1 cellular context compared by ENCODE assay signal in the genomic region with DNA sequence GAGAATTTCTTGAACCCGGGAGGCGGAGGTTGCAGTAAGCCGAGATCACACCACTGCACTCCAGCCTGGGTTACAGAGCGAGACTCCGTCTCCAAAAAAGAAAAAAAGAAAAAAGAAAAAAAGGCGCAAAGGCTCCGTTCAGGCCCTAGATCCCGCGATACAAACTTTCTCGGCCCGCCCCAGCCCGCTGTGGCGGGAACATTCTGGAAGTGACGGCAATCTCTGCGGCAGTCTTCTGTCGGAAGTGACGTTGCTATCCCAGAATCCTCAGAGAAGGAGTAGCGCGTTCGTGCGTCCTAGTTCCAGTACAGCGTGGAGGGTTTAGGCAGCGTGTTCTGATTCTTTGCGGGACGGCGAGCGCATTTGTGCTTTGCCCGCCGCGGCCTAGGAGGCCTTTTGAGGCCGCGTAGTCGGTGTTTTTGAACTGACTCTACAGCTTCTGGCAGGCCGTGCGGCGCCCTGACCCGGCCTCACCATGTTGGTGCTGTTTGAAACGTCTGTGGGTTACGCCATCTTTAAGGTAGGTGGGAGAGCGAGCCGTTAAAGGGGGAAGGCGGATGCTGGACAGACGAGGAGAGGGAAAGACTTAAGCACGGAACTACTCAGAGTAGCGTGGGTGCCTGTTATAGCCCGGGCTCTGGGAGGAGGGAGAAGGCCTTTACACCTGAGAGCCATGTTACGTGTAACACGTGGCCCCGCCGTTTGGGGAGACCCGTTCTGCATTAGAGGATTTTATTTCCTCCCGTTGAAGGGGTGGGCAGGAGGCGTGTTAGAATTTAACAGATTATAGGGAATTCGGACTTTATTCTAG.
TF ChIP-seq lines count a peak whose summit lies in the region.

NOP58 (plus strand) TSS at position 297 of the 811 bp plus-strand sequence; CDS start at position 476, 179 bp downstream.

TF ChIP-seq in K562, 482 proteins besides CTCF, POLR2A, EP300 and RAD21 (continued from another document and continues in another):
- TF ChIP-seq CEBPZ (IDR thresholded peaks at IDR 0.05; ENCODE audit: borderline replicate concordance, low read depth, low read length) = no peak
- TF ChIP-seq SIRT6 (IDR thresholded peaks at IDR 0.05; ENCODE audit: low read depth, low read length) = no peak
- no peak for TF ChIP-seq HNRNPUL1 (IDR thresholded peaks at IDR 0.05; ENCODE audit: low read length)
- TF ChIP-seq POU5F1 (IDR thresholded peaks at IDR 0.05; ENCODE audit: borderline replicate concordance, low read depth, low read length, partially characterized antibody) = no peak
- peak; percentile 87 for TF ChIP-seq NFRKB (IDR thresholded peaks at IDR 0.05; ENCODE audit: low read depth)
- no peak for TF ChIP-seq SMAD4 (CRISPR knock-in tag; conservative IDR thresholded peaks at IDR 0.05)
- no peak for TF ChIP-seq IRF2 (CRISPR knock-in tag; IDR thresholded peaks at IDR 0.05)
- no peak for TF ChIP-seq BRD9 (IDR thresholded peaks at IDR 0.05; ENCODE audit: low read depth, partially characterized antibody)
- no peak for TF ChIP-seq ZNF764 (CRISPR knock-in tag; IDR thresholded peaks at IDR 0.05; ENCODE audit: low read depth)
- no peak for TF ChIP-seq BRD4 (IDR thresholded peaks at IDR 0.05)
- TF ChIP-seq, protein P1, sequence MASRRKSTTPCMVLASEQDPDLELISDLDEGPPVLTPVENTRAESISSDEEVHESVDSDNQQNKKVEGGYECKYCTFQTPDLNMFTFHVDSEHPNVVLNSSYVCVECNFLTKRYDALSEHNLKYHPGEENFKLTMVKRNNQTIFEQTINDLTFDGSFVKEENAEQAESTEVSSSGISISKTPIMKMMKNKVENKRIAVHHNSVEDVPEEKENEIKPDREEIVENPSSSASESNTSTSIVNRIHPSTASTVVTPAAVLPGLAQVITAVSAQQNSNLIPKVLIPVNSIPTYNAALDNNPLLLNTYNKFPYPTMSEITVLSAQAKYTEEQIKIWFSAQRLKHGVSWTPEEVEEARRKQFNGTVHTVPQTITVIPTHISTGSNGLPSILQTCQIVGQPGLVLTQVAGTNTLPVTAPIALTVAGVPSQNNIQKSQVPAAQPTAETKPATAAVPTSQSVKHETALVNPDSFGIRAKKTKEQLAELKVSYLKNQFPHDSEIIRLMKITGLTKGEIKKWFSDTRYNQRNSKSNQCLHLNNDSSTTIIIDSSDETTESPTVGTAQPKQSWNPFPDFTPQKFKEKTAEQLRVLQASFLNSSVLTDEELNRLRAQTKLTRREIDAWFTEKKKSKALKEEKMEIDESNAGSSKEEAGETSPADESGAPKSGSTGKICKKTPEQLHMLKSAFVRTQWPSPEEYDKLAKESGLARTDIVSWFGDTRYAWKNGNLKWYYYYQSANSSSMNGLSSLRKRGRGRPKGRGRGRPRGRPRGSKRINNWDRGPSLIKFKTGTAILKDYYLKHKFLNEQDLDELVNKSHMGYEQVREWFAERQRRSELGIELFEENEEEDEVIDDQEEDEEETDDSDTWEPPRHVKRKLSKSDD (conservative IDR thresholded peaks at IDR 0.05; ENCODE audit: low read length) = no peak
- TF ChIP-seq RB1 (IDR thresholded peaks at IDR 0.05; ENCODE audit: low read depth) = peak; percentile 94; the same call in 1 of the 2 replicates
- no peak for TF ChIP-seq HMGN3 (IDR thresholded peaks at IDR 0.05; ENCODE audit: borderline replicate concordance, extremely low read depth, insufficient read length, low read depth, low read length)
- no peak for TF ChIP-seq ZNF707 (CRISPR knock-in tag; conservative IDR thresholded peaks at IDR 0.05)
- peak; percentile 92 for TF ChIP-seq POLR2H (tag; IDR thresholded peaks at IDR 0.05; ENCODE audit: low read depth)
- TF ChIP-seq NR4A1 (CRISPR knock-in tag; IDR thresholded peaks at IDR 0.05) = no peak
- no peak for TF ChIP-seq NR4A1 (tag; IDR thresholded peaks at IDR 0.05)
- TF ChIP-seq RBM39 (optimal IDR thresholded peaks at IDR 0.05; ENCODE audit: low read depth, low read length) = no peak
- peak; percentile 88 for TF ChIP-seq SMAD1 (IDR thresholded peaks at IDR 0.05; ENCODE audit: low read depth, low read length, partially characterized antibody)
- no peak for TF ChIP-seq ETS2 (tag; IDR thresholded peaks at IDR 0.05; ENCODE audit: borderline replicate concordance, poor library complexity, severe bottlenecking)
- no peak for TF ChIP-seq ZNF165 (CRISPR knock-in tag; IDR thresholded peaks at IDR 0.05; ENCODE audit: borderline replicate concordance)
- no peak for TF ChIP-seq ZNF146 (CRISPR knock-in tag; IDR thresholded peaks at IDR 0.05; ENCODE audit: unreplicated experiment)
- TF ChIP-seq, protein P2, sequence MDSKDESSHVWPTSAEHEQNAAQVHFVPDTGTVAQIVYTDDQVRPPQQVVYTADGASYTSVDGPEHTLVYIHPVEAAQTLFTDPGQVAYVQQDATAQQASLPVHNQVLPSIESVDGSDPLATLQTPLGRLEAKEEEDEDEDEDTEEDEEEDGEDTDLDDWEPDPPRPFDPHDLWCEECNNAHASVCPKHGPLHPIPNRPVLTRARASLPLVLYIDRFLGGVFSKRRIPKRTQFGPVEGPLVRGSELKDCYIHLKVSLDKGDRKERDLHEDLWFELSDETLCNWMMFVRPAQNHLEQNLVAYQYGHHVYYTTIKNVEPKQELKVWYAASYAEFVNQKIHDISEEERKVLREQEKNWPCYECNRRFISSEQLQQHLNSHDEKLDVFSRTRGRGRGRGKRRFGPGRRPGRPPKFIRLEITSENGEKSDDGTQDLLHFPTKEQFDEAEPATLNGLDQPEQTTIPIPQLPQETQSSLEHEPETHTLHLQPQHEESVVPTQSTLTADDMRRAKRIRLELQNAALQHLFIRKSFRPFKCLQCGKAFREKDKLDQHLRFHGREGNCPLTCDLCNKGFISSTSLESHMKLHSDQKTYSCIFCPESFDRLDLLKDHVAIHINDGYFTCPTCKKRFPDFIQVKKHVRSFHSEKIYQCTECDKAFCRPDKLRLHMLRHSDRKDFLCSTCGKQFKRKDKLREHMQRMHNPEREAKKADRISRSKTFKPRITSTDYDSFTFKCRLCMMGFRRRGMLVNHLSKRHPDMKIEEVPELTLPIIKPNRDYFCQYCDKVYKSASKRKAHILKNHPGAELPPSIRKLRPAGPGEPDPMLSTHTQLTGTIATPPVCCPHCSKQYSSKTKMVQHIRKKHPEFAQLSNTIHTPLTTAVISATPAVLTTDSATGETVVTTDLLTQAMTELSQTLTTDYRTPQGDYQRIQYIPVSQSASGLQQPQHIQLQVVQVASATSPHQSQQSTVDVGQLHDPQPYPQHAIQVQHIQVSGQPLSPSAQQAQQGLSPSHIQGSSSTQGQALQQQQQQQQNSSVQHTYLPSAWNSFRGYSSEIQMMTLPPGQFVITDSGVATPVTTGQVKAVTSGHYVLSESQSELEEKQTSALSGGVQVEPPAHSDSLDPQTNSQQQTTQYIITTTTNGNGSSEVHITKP (IDR thresholded peaks at IDR 0.05; ENCODE audit: partially characterized antibody) = no peak
- TF ChIP-seq POLR2AphosphoS2 (IDR thresholded peaks at IDR 0.05; ENCODE audit: low read length) = no peak; the same call in 1 of the 2 replicates
- TF ChIP-seq YY1 (IDR thresholded peaks at IDR 0.05; ENCODE audit: borderline replicate concordance in 1 of 3, control insufficient read depth in 1 of 3, extremely low read depth in 1 of 3, insufficient read depth in 3 of 3, insufficient read length in 1 of 3, insufficient replicate concordance in 2 of 3, low read depth in 1 of 3, low read length in 2 of 3) = peak; percentile 50 to 84 (median 79)
- TF ChIP-seq ZNF589 (CRISPR knock-in tag; IDR thresholded peaks at IDR 0.05; ENCODE audit: low read depth) = no peak
- TF ChIP-seq HDAC3 (IDR thresholded peaks at IDR 0.05; ENCODE audit: borderline replicate concordance, partially characterized antibody) = no peak
- no peak for TF ChIP-seq NFXL1 (CRISPR knock-in tag; IDR thresholded peaks at IDR 0.05)
- TF ChIP-seq, protein P3, sequence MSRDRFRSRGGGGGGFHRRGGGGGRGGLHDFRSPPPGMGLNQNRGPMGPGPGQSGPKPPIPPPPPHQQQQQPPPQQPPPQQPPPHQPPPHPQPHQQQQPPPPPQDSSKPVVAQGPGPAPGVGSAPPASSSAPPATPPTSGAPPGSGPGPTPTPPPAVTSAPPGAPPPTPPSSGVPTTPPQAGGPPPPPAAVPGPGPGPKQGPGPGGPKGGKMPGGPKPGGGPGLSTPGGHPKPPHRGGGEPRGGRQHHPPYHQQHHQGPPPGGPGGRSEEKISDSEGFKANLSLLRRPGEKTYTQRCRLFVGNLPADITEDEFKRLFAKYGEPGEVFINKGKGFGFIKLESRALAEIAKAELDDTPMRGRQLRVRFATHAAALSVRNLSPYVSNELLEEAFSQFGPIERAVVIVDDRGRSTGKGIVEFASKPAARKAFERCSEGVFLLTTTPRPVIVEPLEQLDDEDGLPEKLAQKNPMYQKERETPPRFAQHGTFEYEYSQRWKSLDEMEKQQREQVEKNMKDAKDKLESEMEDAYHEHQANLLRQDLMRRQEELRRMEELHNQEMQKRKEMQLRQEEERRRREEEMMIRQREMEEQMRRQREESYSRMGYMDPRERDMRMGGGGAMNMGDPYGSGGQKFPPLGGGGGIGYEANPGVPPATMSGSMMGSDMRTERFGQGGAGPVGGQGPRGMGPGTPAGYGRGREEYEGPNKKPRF (IDR thresholded peaks at IDR 0.05; ENCODE audit: low read depth, low read length) = no peak
- TF ChIP-seq PHF20 (IDR thresholded peaks at IDR 0.05; ENCODE audit: partially characterized antibody) = peak; percentile 36
- TF ChIP-seq BACH1 (tag; IDR thresholded peaks at IDR 0.05) = no peak
- TF ChIP-seq, protein P4, sequence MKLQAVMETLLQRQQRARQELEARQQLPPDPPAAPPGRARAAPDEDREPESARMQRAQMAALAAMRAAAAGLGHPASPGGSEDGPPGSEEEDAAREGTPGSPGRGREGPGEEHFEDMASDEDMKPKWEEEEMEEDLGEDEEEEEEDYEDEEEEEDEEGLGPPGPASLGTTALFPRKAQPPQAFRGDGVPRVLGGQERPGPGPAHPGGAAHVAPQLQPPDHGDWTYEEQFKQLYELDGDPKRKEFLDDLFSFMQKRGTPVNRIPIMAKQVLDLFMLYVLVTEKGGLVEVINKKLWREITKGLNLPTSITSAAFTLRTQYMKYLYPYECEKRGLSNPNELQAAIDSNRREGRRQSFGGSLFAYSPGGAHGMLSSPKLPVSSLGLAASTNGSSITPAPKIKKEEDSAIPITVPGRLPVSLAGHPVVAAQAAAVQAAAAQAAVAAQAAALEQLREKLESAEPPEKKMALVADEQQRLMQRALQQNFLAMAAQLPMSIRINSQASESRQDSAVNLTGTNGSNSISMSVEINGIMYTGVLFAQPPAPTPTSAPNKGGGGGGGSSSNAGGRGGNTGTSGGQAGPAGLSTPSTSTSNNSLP (IDR thresholded peaks at IDR 0.05; ENCODE audit: borderline replicate concordance, low read depth, low read length) = no peak
- TF ChIP-seq ZNF408 (CRISPR knock-in tag; IDR thresholded peaks at IDR 0.05; ENCODE audit: low read depth) = no peak
- no peak for TF ChIP-seq ZNF398 (CRISPR knock-in tag; IDR thresholded peaks at IDR 0.05)
- TF ChIP-seq PHTF2 (CRISPR knock-in tag; IDR thresholded peaks at IDR 0.05) = no peak
- TF ChIP-seq ZNF274 (IDR thresholded peaks at IDR 0.05; ENCODE audit: borderline replicate concordance, low read depth, low read length) = no peak
- no peak for TF ChIP-seq ZNF696 (CRISPR knock-in tag; conservative IDR thresholded peaks at IDR 0.05)
- no peak for TF ChIP-seq ZNF655 (CRISPR knock-in tag; IDR thresholded peaks at IDR 0.05)
- no peak for TF ChIP-seq RBM14 (IDR thresholded peaks at IDR 0.05; ENCODE audit: borderline replicate concordance, insufficient read depth, low read depth, low read length)
- no peak for TF ChIP-seq ZNF3 (CRISPR knock-in tag; IDR thresholded peaks at IDR 0.05)
- no peak for TF ChIP-seq ASH1L (IDR thresholded peaks at IDR 0.05; ENCODE audit: borderline replicate concordance, low read depth, partially characterized antibody)
- no peak for TF ChIP-seq ZEB2 (IDR thresholded peaks at IDR 0.05)
